In the genomic region with DNA sequence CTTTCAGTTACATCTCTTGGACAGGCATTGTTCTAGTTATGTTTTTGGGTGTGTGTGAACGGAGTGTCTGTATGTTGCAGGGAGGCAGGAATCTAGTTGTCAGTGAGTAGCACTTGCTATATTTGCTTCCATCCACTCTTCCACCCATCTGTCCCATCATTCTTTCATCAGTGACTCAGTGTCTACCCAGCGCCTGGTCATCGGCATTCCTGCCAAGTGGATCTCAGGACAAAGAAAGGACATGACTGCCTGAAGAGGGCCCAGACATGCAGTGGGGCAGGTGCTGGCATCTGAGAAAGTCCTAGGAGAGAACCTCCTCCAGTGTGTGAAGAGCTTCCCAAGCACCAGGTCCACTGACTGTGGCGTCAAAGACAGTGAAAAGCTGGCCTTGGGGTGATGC, we compare ENCODE assay signal across 23 cellular contexts.
"Had no signal": no experiment of that assay in that cellular context is flagged by ENCODE, and none has a peak within 500 bp of the region (broad histone marks: within the 10 kb centered on the region; RNA-seq: fewer than 3 reads in every experiment).

No MANE protein-coding gene starts in this region.

- DNase-seq: activated CD4-positive, alpha-beta memory T cell treated with anti-CD3 and anti-CD28 coated beads, Interleukin-2, amount 10 ng/mL, durations not matched to agents 7 days and 5 days; activated CD4-positive, alpha-beta T cell treated with anti-CD3 and anti-CD28 coated beads for 36 hours; activated CD4-positive, alpha-beta T cell treated with anti-CD3 and anti-CD28 coated beads, Interleukin-2, amount 50 U/mL, for 1 hour; activated CD8-positive, alpha-beta memory T cell treated with anti-CD3 and anti-CD28 coated beads, Interleukin-2, amount 50 U/mL, for 4 hours; activated effector memory CD4-positive, alpha-beta T cell treated with Interleukin-2 at 50 U/mL for 16 hours; activated naive CD4-positive, alpha-beta T cell; activated T-cell treated with anti-CD3 and anti-CD28 coated beads, Interleukin-2, amount 50 U/mL, for 72 hours; amygdala; MM.1S; NCI-H1105; NCI-H1436; NCI-H2029 treated with DMSO at 0.1 percent for 48 hours; NCI-H345; NCI-H510A; NCI-H526 treated with DMSO at 0.1 percent for 48 hours; SK-N-SH; T-helper 1 cell; WERI-Rb-1 had no signal

- H3K4me2 ChIP-seq: KMS-11, SK-N-SH had no signal

- H3K9me3 ChIP-seq: SJCRH30, SK-N-SH had no signal

- H3K27ac ChIP-seq: cardiac muscle cell, KMS-11, SJCRH30, WERI-Rb-1 had no signal

- ATAC-seq: activated CD4-positive, alpha-beta T cell treated with anti-CD3 and anti-CD28 coated beads for 36 hours; activated naive CD4-positive, alpha-beta T cell treated with anti-CD3 and anti-CD28 coated beads, Interleukin-2, amount 50 U/mL, for 72 hours; activated T-cell treated with anti-CD3 and anti-CD28 coated beads, Interleukin-2, amount 50 U/mL, for 72 hours; Right ventricle myocardium inferior had no signal

- H3K27me3 ChIP-seq: cardiac muscle cell, SJCRH30 had no signal

- H3K4me3 ChIP-seq: cardiac muscle cell, SJCRH30 had no signal

- H3K4me1 ChIP-seq: SJCRH30 had no signal

- H3K36me3 ChIP-seq: cardiac muscle cell had no signal

- H3K9ac ChIP-seq: KMS-11, SK-N-SH had no signal
